ENCODE assay signal across 8 cellular contexts in genomic region chr9:84670106-84670800, GRCh38. TPM values are rescaled to one million over a fixed set of nuclear protein-coding genes. Genes with fewer than 3 reads are reported as not detected.
DNase-seq lines count a peak whose midpoint lies in the region; ATAC-seq and TF ChIP-seq lines count a peak whose summit lies in the region.

No MANE protein-coding gene starts in this region.

- no peaks in the 10 kb centered on the region for H3K36me3 Mint-ChIP-seq in activated naive CD8-positive, alpha-beta T cell treated with anti-CD3 and anti-CD28 coated beads, Interleukin-2, amount 10 ng/mL, durations not matched to agents 7 days and 5 days
- H3K36me3 Mint-ChIP-seq in activated naive CD8-positive, alpha-beta T cell treated with anti-CD3 and anti-CD28 coated beads for 36 hours, result no peaks in the 10 kb centered on the region

- WGBS in mesendoderm (ENCODE audit: extremely low coverage, insufficient coverage, low lambda C conversion rate), result no CpG with 5 or more reads among the region's 58 CpGs
- WGBS in upper lobe of left lung, 2 donors, result 0 to 3% methylated on average over 4 to 32 of the region's 58 CpGs

- POLR2A ChIA-PET in activated naive CD8-positive, alpha-beta T cell treated with anti-CD3 and anti-CD28 coated beads, Interleukin-2, amount 10 ng/mL, durations not matched to agents 7 days and 5 days (lab: Charles Lee), result no interaction called here

- no peak for TF ChIP-seq POLR2A in upper lobe of left lung (IDR thresholded peaks at IDR 0.05)

- H3K4me3 Mint-ChIP-seq in activated naive CD8-positive, alpha-beta T cell treated with anti-CD3 and anti-CD28 coated beads, Interleukin-2, amount 10 ng/mL, durations not matched to agents 7 days and 5 days, result no peak overlapping the region
- no peak overlapping the region for H3K4me3 Mint-ChIP-seq in activated naive CD8-positive, alpha-beta T cell treated with anti-CD3 and anti-CD28 coated beads for 36 hours

- no peaks in the 10 kb centered on the region for H3K79me2 ChIP-seq in mesendoderm (ENCODE audit: control insufficient read depth, insufficient read depth, low read length)

- DNase-seq in activated naive CD8-positive, alpha-beta T cell treated with anti-CD3 and anti-CD28 coated beads, Interleukin-2, amount 10 ng/mL, durations not matched to agents 7 days and 5 days, result peak; percentile 32
- DNase-seq in activated naive CD8-positive, alpha-beta T cell treated with anti-CD3 and anti-CD28 coated beads for 36 hours, result no peak
- DNase-seq in ecto neural progenitor cell (ENCODE audit: low spot score), result peak; percentile 75
- DNase-seq in mesendoderm, result peak; percentile 56
- DNase-seq in upper lobe of left lung, result peak in 1 of 2 donors; percentile 80

- H3K27me3 ChIP-seq in mesendoderm (ENCODE audit: insufficient read depth, low read length, poor library complexity) (peaks cover 22% of the 10 kb centered on the region), upper lobe of left lung (peaks cover 0 to 12% (median 6%) of the 10 kb centered on the region in 4 donors)

- H2BK15ac ChIP-seq in mesendoderm (replicated peaks; ENCODE audit: low read depth), result no peak overlapping the region

- no peak overlapping the region for H4K8ac ChIP-seq in mesendoderm (ENCODE audit: low read depth, low read length)

- no peaks in the 10 kb centered on the region for H3K79me1 ChIP-seq in mesendoderm (ENCODE audit: low read length)

- H3K56ac ChIP-seq in mesendoderm (ENCODE audit: low read length), result peak overlapping the region; percentile 40

- H3K27ac ChIP-seq in mesendoderm (ENCODE audit: low read depth, low read length), result no peak overlapping the region
- peak overlapping the region in 2 of 4 donors; percentile 15 to 80 for H3K27ac ChIP-seq in upper lobe of left lung

- no peak for TF ChIP-seq CTCF in upper lobe of left lung (IDR thresholded peaks at IDR 0.05)

- peak overlapping the region; percentile 65 for H3K4me2 ChIP-seq in mesendoderm (ENCODE audit: low read length)

- no peak overlapping the region for H3K18ac ChIP-seq in mesendoderm (ENCODE audit: low read length)

- no peak overlapping the region for H2AK5ac ChIP-seq in mesendoderm (ENCODE audit: low read length)

- H3K4me3 ChIP-seq in mesendoderm (ENCODE audit: low read length), result no peak overlapping the region
- peak overlapping the region; percentile 8 to 53 (median 44) for H3K4me3 ChIP-seq in upper lobe of left lung

- H3K9me3 ChIP-seq in upper lobe of left lung, result no peaks in the 10 kb centered on the region

- H3K9ac ChIP-seq in mesendoderm (ENCODE audit: low read length), result no peak overlapping the region

- no peaks in the 10 kb centered on the region for H3K36me3 ChIP-seq in mesendoderm (ENCODE audit: control insufficient read depth, insufficient read depth, low read length)
- H3K36me3 ChIP-seq in upper lobe of left lung, result no peaks in the 10 kb centered on the region

- H3K4me1 Mint-ChIP-seq in activated naive CD8-positive, alpha-beta T cell treated with anti-CD3 and anti-CD28 coated beads, Interleukin-2, amount 10 ng/mL, durations not matched to agents 7 days and 5 days, result peaks cover 3% of the 10 kb centered on the region
- H3K4me1 Mint-ChIP-seq in activated naive CD8-positive, alpha-beta T cell treated with anti-CD3 and anti-CD28 coated beads for 36 hours, result peaks cover 13% of the 10 kb centered on the region

- peaks cover 2% of the 10 kb centered on the region for H3K4me1 ChIP-seq in mesendoderm (ENCODE audit: control insufficient read depth, low read depth, low read length)
- peaks cover 25 to 36% (median 31%) of the 10 kb centered on the region in 4 donors for H3K4me1 ChIP-seq in upper lobe of left lung

- H3K4ac ChIP-seq in mesendoderm (ENCODE audit: low read depth, low read length), result no peak overlapping the region

- H3K23ac ChIP-seq in mesendoderm (ENCODE audit: low read length), result no peak overlapping the region

- H2BK120ac ChIP-seq in mesendoderm (ENCODE audit: low read depth, low read length), result no peak overlapping the region

- no peak overlapping the region for H3K27ac Mint-ChIP-seq in activated naive CD8-positive, alpha-beta T cell treated with anti-CD3 and anti-CD28 coated beads, Interleukin-2, amount 10 ng/mL, durations not matched to agents 7 days and 5 days
- H3K27ac Mint-ChIP-seq in activated naive CD8-positive, alpha-beta T cell treated with anti-CD3 and anti-CD28 coated beads for 36 hours, result no peak overlapping the region

- H4K5ac ChIP-seq in mesendoderm (ENCODE audit: low read length), result no peak overlapping the region

- no peaks in the 10 kb centered on the region for H3K9me3 Mint-ChIP-seq in activated naive CD8-positive, alpha-beta T cell treated with anti-CD3 and anti-CD28 coated beads, Interleukin-2, amount 10 ng/mL, durations not matched to agents 7 days and 5 days
- H3K9me3 Mint-ChIP-seq in activated naive CD8-positive, alpha-beta T cell treated with anti-CD3 and anti-CD28 coated beads for 36 hours, result no peaks in the 10 kb centered on the region

- H3K27me3 Mint-ChIP-seq in activated naive CD8-positive, alpha-beta T cell treated with anti-CD3 and anti-CD28 coated beads, Interleukin-2, amount 10 ng/mL, durations not matched to agents 7 days and 5 days, result peaks cover 61% of the 10 kb centered on the region
- peaks cover 72% of the 10 kb centered on the region for H3K27me3 Mint-ChIP-seq in activated naive CD8-positive, alpha-beta T cell treated with anti-CD3 and anti-CD28 coated beads for 36 hours

- H2BK5ac ChIP-seq in mesendoderm (ENCODE audit: low read length), result no peak overlapping the region

- no peak for ATAC-seq in activated naive CD8-positive, alpha-beta T cell treated with anti-CD3 and anti-CD28 coated beads, Interleukin-2, amount 10 ng/mL, durations not matched to agents 7 days and 5 days (ENCODE audit: low read depth)
- ATAC-seq in upper lobe of left lung (ENCODE audit: low FRiP score in 2 of 2) (peak; percentile 4 to 41), GM21737 (IDR thresholded peaks at IDR 0.05; ENCODE audit: unreplicated experiment) (no peak), GM21390 (IDR thresholded peaks at IDR 0.05; ENCODE audit: unreplicated experiment) (no peak)
- ATAC-seq in activated CD4-positive, CD25-positive, alpha-beta regulatory T cell treated with anti-CD3 and anti-CD28 coated beads, Interleukin-2, amount 50 U/mL, for 24 hours, result no peak

- no peak for TF ChIP-seq EP300 in upper lobe of left lung (IDR thresholded peaks at IDR 0.05)

RNA-seq across cellular contexts. Expression of gene NTRK2, which starts 0.7 kb away (rescaled TPM):
- total RNA-seq in activated naive CD8-positive, alpha-beta T cell treated with anti-CD3 and anti-CD28 coated beads, Interleukin-2, amount 10 ng/mL, durations not matched to agents 7 days and 5 days, result not detected
- under 1 TPM in 1 of 2 experiments, not detected in 1; 0.02 TPM for total RNA-seq in activated naive CD8-positive, alpha-beta T cell treated with anti-CD3 and anti-CD28 coated beads for 36 hours
- polyA plus RNA-seq in mesendoderm (2013, experiment 1 of 2), result 0.08 TPM
- polyA plus RNA-seq in mesendoderm (2013, experiment 2 of 2), result 0.08 TPM
- total RNA-seq in upper lobe of left lung, result 10 to 100 TPM in 1 of 6 donors, 1 to 10 TPM in 3, under 1 TPM in 2; 0.30 to 16.8 (median 2.6) TPM

Comparison
In these comparisons a context has a peak if more than half of its experiments do, and no peak if none do; other contexts are left out.
1. ATAC-seq: peak in upper lobe of left lung (2 of 2); none in activated naive CD8-positive, alpha-beta T cell treated with anti-CD3 and anti-CD28 coated beads, Interleukin-2, amount 10 ng/mL, durations not matched to agents 7 days and 5 days (single experiment), GM21737 (single experiment), GM21390 (single experiment) and activated CD4-positive, CD25-positive, alpha-beta regulatory T cell treated with anti-CD3 and anti-CD28 coated beads, Interleukin-2, amount 50 U/mL, for 24 hours (0 of 2).